In genomic region chr12:52878507-52879393, GRCh38 we compare ENCODE assay signal across 1 cellular context.
TF ChIP-seq lines count a peak whose summit lies in the region.

No MANE protein-coding gene starts in this region.

TF ChIP-seq in K562, 482 proteins besides CTCF, POLR2A, EP300 and RAD21:
- TF ChIP-seq ZNF740 (CRISPR knock-in tag; IDR thresholded peaks at IDR 0.05) (no peak), ZNF740 (tag; IDR thresholded peaks at IDR 0.05) (0 out of 4 replicates have a peak, but pooled peaks of 1 of the 2 experiments have one; percentile 9), MCM5 (IDR thresholded peaks at IDR 0.05; ENCODE audit: low read depth) (no peak), ZNF518B (CRISPR knock-in tag; IDR thresholded peaks at IDR 0.05) (no peak), THAP12 (CRISPR knock-in tag; IDR thresholded peaks at IDR 0.05) (0 out of 2 replicates have a peak, but pooled peaks have one; percentile 28), ZNF75A (CRISPR knock-in tag; IDR thresholded peaks at IDR 0.05) (no peak), MAZ (CRISPR knock-in tag; conservative IDR thresholded peaks at IDR 0.05 in 1 of 2, IDR thresholded peaks at IDR 0.05 in 1 of 2) (no peak), SPI1 (IDR thresholded peaks at IDR 0.05; ENCODE audit: borderline replicate concordance, low read depth, low read length) (no peak), ZNF395 (CRISPR knock-in tag; IDR thresholded peaks at IDR 0.05) (0 out of 2 replicates have a peak, but pooled peaks have one; percentile 4), CBFB (CRISPR knock-in tag; IDR thresholded peaks at IDR 0.05) (0 out of 2 replicates have a peak, but pooled peaks have one; percentile 33), ZBTB11 (CRISPR knock-in tag; IDR thresholded peaks at IDR 0.05) (0 out of 6 replicates have a peak, but pooled peaks of 1 of the 3 experiments have one; percentile 40), ZNF407 (IDR thresholded peaks at IDR 0.05; ENCODE audit: low read depth) (no peak), SMARCC2 (IDR thresholded peaks at IDR 0.05; ENCODE audit: low read depth) (no peak)
